In the genomic region with DNA sequence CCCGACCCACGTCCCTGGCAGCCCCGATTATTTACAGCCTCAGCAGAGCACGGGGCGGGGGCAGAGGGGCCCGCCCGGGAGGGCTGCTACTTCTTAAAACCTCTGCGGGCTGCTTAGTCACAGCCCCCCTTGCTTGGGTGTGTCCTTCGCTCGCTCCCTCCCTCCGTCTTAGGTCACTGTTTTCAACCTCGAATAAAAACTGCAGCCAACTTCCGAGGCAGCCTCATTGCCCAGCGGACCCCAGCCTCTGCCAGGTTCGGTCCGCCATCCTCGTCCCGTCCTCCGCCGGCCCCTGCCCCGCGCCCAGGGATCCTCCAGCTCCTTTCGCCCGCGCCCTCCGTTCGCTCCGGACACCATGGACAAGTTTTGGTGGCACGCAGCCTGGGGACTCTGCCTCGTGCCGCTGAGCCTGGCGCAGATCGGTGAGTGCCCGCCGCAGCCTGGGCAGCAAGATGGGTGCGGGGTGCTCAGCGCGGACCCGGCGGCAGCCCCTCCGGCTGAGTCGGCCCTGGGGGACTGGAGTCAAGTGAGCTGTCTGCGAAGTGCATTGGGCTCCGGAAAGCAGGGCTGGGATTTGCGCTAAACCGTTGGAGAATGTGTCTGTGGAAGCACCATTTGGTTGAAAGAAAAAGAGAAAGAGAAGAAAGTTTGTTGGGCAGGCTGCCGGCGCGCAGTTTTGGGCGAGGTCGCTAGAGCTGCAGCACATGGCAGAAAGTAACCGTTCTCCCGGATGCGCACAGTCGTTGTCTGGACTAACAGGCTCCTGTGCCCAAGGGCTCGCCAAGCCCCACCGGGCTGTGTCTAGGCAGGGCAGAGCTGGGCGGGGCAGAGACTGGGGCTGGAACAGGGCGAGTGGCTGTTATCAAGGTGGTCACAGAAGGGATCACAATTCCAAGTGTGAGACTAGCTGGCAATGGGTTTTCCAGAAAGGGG, we compare ENCODE assay signal across 8 cellular contexts. TPM values are rescaled to one million over a fixed set of nuclear protein-coding genes. Genes with fewer than 3 reads are reported as not detected.
A peak's percentile ranks its signal among the peaks of the same experiment; 100 is the strongest.
DNase-seq lines count a peak whose midpoint lies in the region; ATAC-seq and TF ChIP-seq lines count a peak whose summit lies in the region.

A gene (plus strand): TSS at position 223 of the 933 bp plus-strand sequence. CDS start 133 bp downstream, at position 356.

- ATAC-seq in HG03175 (IDR thresholded peaks at IDR 0.05; ENCODE audit: unreplicated experiment): peak; percentile 36

- no peaks in the 10 kb centered on the region for H3K27me3 Mint-ChIP-seq in activated naive CD8-positive, alpha-beta T cell

- TF ChIP-seq POLR2A in prostate gland (IDR thresholded peaks at IDR 0.05) (peak; percentile 78), vagina (IDR thresholded peaks at IDR 0.05) (peak in 1 of 2 donors; percentile 42)

- peaks cover 16% of the 10 kb centered on the region for H3K36me3 Mint-ChIP-seq in activated naive CD8-positive, alpha-beta T cell

- TF ChIP-seq CTCF in prostate gland (IDR thresholded peaks at IDR 0.05): no peak
- TF ChIP-seq CTCF in vagina (IDR thresholded peaks at IDR 0.05): no peak

- H3K9me3 ChIP-seq in prostate gland (no peaks in the 10 kb centered on the region), vagina (no peaks in the 10 kb centered on the region)

- DNase-seq in NK-92 treated with Interleukin-12 subunit alpha and Interleukin-12 subunit beta, amount 100 ng/mL, for 24 hours (lab: John Stamatoyannopoulos, UW): peak; percentile 61
- DNase-seq in NK-92 (lab: John Stamatoyannopoulos, UW; ENCODE audit: unreplicated experiment) (no peak), SW 1271 (lab: John Stamatoyannopoulos, UW) (peak; percentile 72 to 84), cardiac septum (ENCODE audit: low spot score) (peak; percentile 89), prostate gland (ENCODE audit: low spot score) (peak; percentile 79), vagina (ENCODE audit: extremely low spot score in 2 of 2) (no peak)

- H3K27ac ChIP-seq in prostate gland: peak within 1 kb of the TSS; percentile 80 to 85
- peak within 1 kb of the TSS; percentile 96 for H3K27ac ChIP-seq in vagina

- intact Hi-C loops in cardiac septum (cut with DNase I) (no loop called here), prostate gland (cut with DNase I) (loop anchor here (10.0 kb wide), 1 partner anchor 204 kb away; no protein-coding TSS in a partner anchor), vagina (cut with DNase I) (no loop called here)

- peak within 1 kb of the TSS; percentile 98 for H3K27ac Mint-ChIP-seq in activated naive CD8-positive, alpha-beta T cell

- no peaks in the 10 kb centered on the region for H3K4me1 ChIP-seq in prostate gland (replicated peaks)
- peaks cover 54% of the 10 kb centered on the region for H3K4me1 ChIP-seq in vagina

- H3K4me3 Mint-ChIP-seq in activated naive CD8-positive, alpha-beta T cell: peak within 1 kb of the TSS; percentile 98

- under 1% methylated on average over 53 of the region's 59 CpGs for WGBS in prostate gland

- H3K4me3 ChIP-seq in prostate gland (peak within 1 kb of the TSS; percentile 62 to 65), vagina (peak within 1 kb of the TSS; percentile 86 to 93)

- H3K27me3 ChIP-seq in prostate gland (replicated peaks; ENCODE audit: insufficient read depth) (no peaks in the 10 kb centered on the region), vagina (no peaks in the 10 kb centered on the region)

- H3K36me3 ChIP-seq in prostate gland (no peaks in the 10 kb centered on the region), vagina (no peaks in the 10 kb centered on the region)

- no peaks in the 10 kb centered on the region for H3K9me3 Mint-ChIP-seq in activated naive CD8-positive, alpha-beta T cell (ENCODE audit: low read depth)

- peaks cover 50% of the 10 kb centered on the region for H3K4me1 Mint-ChIP-seq in activated naive CD8-positive, alpha-beta T cell (ENCODE audit: low read depth)

RNA-seq across cellular contexts. Expression of the gene that starts here (rescaled TPM):
- 55.6 TPM for total RNA-seq in cardiac septum
- total RNA-seq in prostate gland: 100 to 1,000 TPM; 166 to 203 TPM
- total RNA-seq in vagina: 869 TPM

Comparison
In these comparisons a context has a peak if more than half of its experiments do, and no peak if none do; other contexts are left out.
1. DNase-seq: peak in NK-92 treated with Interleukin-12 subunit alpha and Interleukin-12 subunit beta, amount 100 ng/mL, for 24 hours (single experiment), SW 1271 (2 of 2), cardiac septum (single experiment) and prostate gland (single experiment); none in NK-92 (single experiment) and vagina (0 of 2).